1 cellular context compared by ENCODE assay signal in genomic region chr4:172601195-172601594, GRCh38.
TF ChIP-seq lines count a peak whose summit lies in the region.

No MANE protein-coding gene starts in this region.

TF ChIP-seq in HEK293, 187 proteins besides CTCF, POLR2A, EP300 and RAD21 (continued from another document):
- TF ChIP-seq REST (tag by site-specific recombination; IDR thresholded peaks at IDR 0.05): no peak
- no peak for TF ChIP-seq SP3 (tag by site-specific recombination; IDR thresholded peaks at IDR 0.05)
